Comparison of ENCODE assay signal across 8 cellular contexts in genomic region chr6:82178084-82178758, GRCh38.
DNase-seq lines count a peak whose midpoint lies in the region; FAIRE-seq and TF ChIP-seq lines count a peak whose summit lies in the region.

No MANE protein-coding gene starts in this region.

- no peak overlapping the region for H3K4me3 ChIP-seq in AG10803 (ENCODE audit: low read length)

- FAIRE-seq in islet of Langerhans (lab: Jason Lieb, UNC) = peak; percentile 80

- in situ Hi-C loops in KBM-7 (cut with MboI; ENCODE audit: low pct_unique_long_range_greater_than_20kb, low sequenced_read_pairs) = no loop called here

- peak; percentile 74 for TF ChIP-seq CTCF in AG10803 (conservative IDR thresholded peaks at IDR 0.05; ENCODE audit: low read length)

- DNase-seq in AG10803 (ENCODE audit: low read depth) (peak; percentile 64), KBM-7 (peak; percentile 17), amniotic stem cell (lab: John Stamatoyannopoulos, UW) (peak; percentile 15), C1 segment of cervical spinal cord (lab: John Stamatoyannopoulos, UW) (no peak), globus pallidus (ENCODE audit: low spot score) (no peak)
- DNase-seq in activated naive CD4-positive, alpha-beta T cell (lab: John Stamatoyannopoulos, UW) = no peak
- DNase-seq in stimulated activated naive CD4-positive, alpha-beta T cell (lab: John Stamatoyannopoulos, UW) = no peak

Comparison
In these comparisons a context has a peak if more than half of its experiments do, and no peak if none do; other contexts are left out.
1. DNase-seq: peak in AG10803 (single experiment), KBM-7 (single experiment) and amniotic stem cell (single experiment); none in C1 segment of cervical spinal cord (0 of 14), globus pallidus (single experiment), activated naive CD4-positive, alpha-beta T cell (0 of 4) and stimulated activated naive CD4-positive, alpha-beta T cell (0 of 6).